In genomic region chr3:169288548-169288947, GRCh38 we compare ENCODE assay signal across 1 cellular context.
TF ChIP-seq lines count a peak whose summit lies in the region.

No MANE protein-coding gene starts in this region.

TF ChIP-seq in GM23338, 12 proteins besides CTCF, POLR2A, EP300 and RAD21 (continued from another document):
- TF ChIP-seq, protein P1, sequence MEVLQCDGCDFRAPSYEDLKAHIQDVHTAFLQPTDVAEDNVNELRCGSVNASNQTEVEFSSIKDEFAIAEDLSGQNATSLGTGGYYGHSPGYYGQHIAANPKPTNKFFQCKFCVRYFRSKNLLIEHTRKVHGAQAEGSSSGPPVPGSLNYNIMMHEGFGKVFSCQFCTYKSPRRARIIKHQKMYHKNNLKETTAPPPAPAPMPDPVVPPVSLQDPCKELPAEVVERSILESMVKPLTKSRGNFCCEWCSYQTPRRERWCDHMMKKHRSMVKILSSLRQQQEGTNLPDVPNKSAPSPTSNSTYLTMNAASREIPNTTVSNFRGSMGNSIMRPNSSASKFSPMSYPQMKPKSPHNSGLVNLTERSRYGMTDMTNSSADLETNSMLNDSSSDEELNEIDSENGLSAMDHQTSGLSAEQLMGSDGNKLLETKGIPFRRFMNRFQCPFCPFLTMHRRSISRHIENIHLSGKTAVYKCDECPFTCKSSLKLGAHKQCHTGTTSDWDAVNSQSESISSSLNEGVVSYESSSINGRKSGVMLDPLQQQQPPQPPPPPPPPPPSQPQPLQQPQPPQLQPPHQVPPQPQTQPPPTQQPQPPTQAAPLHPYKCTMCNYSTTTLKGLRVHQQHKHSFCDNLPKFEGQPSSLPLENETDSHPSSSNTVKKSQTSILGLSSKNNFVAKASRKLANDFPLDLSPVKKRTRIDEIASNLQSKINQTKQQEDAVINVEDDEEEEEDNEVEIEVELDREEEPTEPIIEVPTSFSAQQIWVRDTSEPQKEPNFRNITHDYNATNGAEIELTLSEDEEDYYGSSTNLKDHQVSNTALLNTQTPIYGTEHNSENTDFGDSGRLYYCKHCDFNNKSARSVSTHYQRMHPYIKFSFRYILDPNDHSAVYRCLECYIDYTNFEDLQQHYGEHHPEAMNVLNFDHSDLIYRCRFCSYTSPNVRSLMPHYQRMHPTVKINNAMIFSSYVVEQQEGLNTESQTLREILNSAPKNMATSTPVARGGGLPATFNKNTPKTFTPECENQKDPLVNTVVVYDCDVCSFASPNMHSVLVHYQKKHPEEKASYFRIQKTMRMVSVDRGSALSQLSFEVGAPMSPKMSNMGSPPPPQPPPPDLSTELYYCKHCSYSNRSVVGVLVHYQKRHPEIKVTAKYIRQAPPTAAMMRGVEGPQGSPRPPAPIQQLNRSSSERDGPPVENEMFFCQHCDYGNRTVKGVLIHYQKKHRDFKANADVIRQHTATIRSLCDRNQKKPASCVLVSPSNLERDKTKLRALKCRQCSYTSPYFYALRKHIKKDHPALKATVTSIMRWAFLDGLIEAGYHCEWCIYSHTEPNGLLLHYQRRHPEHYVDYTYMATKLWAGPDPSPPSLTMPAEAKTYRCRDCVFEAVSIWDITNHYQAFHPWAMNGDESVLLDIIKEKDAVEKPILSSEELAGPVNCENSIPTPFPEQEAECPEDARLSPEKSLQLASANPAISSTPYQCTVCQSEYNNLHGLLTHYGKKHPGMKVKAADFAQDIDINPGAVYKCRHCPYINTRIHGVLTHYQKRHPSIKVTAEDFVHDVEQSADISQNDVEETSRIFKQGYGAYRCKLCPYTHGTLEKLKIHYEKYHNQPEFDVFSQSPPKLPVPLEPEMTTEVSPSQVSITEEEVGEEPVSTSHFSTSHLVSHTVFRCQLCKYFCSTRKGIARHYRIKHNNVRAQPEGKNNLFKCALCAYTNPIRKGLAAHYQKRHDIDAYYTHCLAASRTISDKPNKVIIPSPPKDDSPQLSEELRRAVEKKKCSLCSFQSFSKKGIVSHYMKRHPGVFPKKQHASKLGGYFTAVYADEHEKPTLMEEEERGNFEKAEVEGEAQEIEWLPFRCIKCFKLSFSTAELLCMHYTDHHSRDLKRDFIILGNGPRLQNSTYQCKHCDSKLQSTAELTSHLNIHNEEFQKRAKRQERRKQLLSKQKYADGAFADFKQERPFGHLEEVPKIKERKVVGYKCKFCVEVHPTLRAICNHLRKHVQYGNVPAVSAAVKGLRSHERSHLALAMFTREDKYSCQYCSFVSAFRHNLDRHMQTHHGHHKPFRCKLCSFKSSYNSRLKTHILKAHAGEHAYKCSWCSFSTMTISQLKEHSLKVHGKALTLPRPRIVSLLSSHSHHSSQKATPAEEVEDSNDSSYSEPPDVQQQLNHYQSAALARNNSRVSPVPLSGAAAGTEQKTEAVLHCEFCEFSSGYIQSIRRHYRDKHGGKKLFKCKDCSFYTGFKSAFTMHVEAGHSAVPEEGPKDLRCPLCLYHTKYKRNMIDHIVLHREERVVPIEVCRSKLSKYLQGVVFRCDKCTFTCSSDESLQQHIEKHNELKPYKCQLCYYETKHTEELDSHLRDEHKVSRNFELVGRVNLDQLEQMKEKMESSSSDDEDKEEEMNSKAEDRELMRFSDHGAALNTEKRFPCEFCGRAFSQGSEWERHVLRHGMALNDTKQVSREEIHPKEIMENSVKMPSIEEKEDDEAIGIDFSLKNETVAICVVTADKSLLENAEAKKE (CRISPR knock-in tag; IDR thresholded peaks at IDR 0.05), result no peak
